In the genomic region with DNA sequence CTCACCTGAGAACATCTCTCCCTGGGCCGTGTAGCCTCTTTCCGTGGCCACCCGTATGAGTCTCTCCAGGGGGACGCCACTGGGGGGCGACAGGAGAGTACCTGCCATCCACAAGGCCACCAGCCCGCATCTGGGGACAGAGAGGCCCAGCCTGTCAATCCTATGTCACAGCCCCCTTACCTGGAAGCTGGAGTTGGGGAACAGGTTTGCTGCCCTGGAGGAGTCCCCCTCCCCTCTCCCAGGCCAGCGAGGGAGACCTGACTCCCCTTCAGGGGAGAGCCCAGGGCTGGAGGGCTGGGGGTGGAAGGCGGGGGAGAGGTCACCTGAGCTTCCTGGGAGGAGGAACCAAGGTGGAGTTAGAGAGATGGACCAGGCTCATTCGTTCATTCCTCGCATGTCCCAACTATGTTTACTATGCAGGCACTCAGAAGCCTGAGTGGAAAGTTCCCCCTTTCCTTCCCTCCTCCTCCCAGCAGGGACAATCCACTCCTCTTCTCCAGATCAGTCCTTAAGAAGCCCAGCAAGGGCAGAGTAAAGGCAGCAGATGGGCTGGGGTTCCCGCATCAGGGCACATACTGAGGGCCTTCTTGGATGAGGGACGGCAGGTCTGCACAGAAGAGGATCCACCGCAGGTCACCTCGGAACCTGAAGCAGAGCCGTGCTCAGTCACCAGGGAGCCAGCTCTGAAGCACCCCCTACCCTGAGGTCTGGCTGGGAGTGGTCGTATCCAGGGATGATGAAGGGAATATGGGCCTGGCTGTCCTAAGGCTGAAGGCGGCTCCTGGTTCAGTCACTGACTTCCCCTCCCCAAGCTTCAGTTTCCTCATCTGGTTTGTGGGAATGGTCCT, we compare ENCODE assay signal across 1 cellular context.
TF ChIP-seq lines count a peak whose summit lies in the region.

No MANE protein-coding gene starts in this region.

TF ChIP-seq in HepG2, 621 proteins besides CTCF, POLR2A, EP300 and RAD21 (continues in another document):
- no peak for TF ChIP-seq ZNF501 (CRISPR knock-in tag; IDR thresholded peaks at IDR 0.05)
- peak; percentile 25; the same call in 1 of the 2 replicates for TF ChIP-seq SALL1 (CRISPR knock-in tag; IDR thresholded peaks at IDR 0.05)
- no peak for TF ChIP-seq HNF4A (CRISPR knock-in tag; IDR thresholded peaks at IDR 0.05)
- TF ChIP-seq ZNF761 (CRISPR knock-in tag; conservative IDR thresholded peaks at IDR 0.05) = no peak
- TF ChIP-seq, protein P1, sequence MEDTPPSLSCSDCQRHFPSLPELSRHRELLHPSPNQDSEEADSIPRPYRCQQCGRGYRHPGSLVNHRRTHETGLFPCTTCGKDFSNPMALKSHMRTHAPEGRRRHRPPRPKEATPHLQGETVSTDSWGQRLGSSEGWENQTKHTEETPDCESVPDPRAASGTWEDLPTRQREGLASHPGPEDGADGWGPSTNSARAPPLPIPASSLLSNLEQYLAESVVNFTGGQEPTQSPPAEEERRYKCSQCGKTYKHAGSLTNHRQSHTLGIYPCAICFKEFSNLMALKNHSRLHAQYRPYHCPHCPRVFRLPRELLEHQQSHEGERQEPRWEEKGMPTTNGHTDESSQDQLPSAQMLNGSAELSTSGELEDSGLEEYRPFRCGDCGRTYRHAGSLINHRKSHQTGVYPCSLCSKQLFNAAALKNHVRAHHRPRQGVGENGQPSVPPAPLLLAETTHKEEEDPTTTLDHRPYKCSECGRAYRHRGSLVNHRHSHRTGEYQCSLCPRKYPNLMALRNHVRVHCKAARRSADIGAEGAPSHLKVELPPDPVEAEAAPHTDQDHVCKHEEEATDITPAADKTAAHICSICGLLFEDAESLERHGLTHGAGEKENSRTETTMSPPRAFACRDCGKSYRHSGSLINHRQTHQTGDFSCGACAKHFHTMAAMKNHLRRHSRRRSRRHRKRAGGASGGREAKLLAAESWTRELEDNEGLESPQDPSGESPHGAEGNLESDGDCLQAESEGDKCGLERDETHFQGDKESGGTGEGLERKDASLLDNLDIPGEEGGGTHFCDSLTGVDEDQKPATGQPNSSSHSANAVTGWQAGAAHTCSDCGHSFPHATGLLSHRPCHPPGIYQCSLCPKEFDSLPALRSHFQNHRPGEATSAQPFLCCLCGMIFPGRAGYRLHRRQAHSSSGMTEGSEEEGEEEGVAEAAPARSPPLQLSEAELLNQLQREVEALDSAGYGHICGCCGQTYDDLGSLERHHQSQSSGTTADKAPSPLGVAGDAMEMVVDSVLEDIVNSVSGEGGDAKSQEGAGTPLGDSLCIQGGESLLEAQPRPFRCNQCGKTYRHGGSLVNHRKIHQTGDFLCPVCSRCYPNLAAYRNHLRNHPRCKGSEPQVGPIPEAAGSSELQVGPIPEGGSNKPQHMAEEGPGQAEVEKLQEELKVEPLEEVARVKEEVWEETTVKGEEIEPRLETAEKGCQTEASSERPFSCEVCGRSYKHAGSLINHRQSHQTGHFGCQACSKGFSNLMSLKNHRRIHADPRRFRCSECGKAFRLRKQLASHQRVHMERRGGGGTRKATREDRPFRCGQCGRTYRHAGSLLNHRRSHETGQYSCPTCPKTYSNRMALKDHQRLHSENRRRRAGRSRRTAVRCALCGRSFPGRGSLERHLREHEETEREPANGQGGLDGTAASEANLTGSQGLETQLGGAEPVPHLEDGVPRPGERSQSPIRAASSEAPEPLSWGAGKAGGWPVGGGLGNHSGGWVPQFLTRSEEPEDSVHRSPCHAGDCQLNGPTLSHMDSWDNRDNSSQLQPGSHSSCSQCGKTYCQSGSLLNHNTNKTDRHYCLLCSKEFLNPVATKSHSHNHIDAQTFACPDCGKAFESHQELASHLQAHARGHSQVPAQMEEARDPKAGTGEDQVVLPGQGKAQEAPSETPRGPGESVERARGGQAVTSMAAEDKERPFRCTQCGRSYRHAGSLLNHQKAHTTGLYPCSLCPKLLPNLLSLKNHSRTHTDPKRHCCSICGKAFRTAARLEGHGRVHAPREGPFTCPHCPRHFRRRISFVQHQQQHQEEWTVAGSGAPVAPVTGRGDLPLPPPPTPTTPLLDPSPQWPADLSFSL (CRISPR knock-in tag; IDR thresholded peaks at IDR 0.05) = no peak
- no peak for TF ChIP-seq KLF6 (CRISPR knock-in tag; IDR thresholded peaks at IDR 0.05)
- TF ChIP-seq, protein P2, sequence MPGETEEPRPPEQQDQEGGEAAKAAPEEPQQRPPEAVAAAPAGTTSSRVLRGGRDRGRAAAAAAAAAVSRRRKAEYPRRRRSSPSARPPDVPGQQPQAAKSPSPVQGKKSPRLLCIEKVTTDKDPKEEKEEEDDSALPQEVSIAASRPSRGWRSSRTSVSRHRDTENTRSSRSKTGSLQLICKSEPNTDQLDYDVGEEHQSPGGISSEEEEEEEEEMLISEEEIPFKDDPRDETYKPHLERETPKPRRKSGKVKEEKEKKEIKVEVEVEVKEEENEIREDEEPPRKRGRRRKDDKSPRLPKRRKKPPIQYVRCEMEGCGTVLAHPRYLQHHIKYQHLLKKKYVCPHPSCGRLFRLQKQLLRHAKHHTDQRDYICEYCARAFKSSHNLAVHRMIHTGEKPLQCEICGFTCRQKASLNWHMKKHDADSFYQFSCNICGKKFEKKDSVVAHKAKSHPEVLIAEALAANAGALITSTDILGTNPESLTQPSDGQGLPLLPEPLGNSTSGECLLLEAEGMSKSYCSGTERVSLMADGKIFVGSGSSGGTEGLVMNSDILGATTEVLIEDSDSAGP (CRISPR knock-in tag; IDR thresholded peaks at IDR 0.05; ENCODE audit: borderline replicate concordance) = peak; percentile 38; the same call in 1 of the 2 replicates
- TF ChIP-seq, protein P3, sequence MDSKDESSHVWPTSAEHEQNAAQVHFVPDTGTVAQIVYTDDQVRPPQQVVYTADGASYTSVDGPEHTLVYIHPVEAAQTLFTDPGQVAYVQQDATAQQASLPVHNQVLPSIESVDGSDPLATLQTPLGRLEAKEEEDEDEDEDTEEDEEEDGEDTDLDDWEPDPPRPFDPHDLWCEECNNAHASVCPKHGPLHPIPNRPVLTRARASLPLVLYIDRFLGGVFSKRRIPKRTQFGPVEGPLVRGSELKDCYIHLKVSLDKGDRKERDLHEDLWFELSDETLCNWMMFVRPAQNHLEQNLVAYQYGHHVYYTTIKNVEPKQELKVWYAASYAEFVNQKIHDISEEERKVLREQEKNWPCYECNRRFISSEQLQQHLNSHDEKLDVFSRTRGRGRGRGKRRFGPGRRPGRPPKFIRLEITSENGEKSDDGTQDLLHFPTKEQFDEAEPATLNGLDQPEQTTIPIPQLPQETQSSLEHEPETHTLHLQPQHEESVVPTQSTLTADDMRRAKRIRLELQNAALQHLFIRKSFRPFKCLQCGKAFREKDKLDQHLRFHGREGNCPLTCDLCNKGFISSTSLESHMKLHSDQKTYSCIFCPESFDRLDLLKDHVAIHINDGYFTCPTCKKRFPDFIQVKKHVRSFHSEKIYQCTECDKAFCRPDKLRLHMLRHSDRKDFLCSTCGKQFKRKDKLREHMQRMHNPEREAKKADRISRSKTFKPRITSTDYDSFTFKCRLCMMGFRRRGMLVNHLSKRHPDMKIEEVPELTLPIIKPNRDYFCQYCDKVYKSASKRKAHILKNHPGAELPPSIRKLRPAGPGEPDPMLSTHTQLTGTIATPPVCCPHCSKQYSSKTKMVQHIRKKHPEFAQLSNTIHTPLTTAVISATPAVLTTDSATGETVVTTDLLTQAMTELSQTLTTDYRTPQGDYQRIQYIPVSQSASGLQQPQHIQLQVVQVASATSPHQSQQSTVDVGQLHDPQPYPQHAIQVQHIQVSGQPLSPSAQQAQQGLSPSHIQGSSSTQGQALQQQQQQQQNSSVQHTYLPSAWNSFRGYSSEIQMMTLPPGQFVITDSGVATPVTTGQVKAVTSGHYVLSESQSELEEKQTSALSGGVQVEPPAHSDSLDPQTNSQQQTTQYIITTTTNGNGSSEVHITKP (CRISPR knock-in tag; IDR thresholded peaks at IDR 0.05; ENCODE audit: low read depth) = no peak
- no peak for TF ChIP-seq ZFY (CRISPR knock-in tag; IDR thresholded peaks at IDR 0.05)
- TF ChIP-seq MIER2 (CRISPR knock-in tag; IDR thresholded peaks at IDR 0.05) = no peak
- no peak for TF ChIP-seq CREB1 (IDR thresholded peaks at IDR 0.05)
- no peak for TF ChIP-seq CREB1 (CRISPR knock-in tag; IDR thresholded peaks at IDR 0.05)
- no peak for TF ChIP-seq REL (CRISPR knock-in tag; conservative IDR thresholded peaks at IDR 0.05)
- no peak for TF ChIP-seq PRMT3 (CRISPR knock-in tag; IDR thresholded peaks at IDR 0.05; ENCODE audit: borderline replicate concordance, low read depth)
- TF ChIP-seq ZBTB38 (CRISPR knock-in tag; IDR thresholded peaks at IDR 0.05) = peak; percentile 57; the same call in 1 of the 2 replicates
- TF ChIP-seq, protein P4, sequence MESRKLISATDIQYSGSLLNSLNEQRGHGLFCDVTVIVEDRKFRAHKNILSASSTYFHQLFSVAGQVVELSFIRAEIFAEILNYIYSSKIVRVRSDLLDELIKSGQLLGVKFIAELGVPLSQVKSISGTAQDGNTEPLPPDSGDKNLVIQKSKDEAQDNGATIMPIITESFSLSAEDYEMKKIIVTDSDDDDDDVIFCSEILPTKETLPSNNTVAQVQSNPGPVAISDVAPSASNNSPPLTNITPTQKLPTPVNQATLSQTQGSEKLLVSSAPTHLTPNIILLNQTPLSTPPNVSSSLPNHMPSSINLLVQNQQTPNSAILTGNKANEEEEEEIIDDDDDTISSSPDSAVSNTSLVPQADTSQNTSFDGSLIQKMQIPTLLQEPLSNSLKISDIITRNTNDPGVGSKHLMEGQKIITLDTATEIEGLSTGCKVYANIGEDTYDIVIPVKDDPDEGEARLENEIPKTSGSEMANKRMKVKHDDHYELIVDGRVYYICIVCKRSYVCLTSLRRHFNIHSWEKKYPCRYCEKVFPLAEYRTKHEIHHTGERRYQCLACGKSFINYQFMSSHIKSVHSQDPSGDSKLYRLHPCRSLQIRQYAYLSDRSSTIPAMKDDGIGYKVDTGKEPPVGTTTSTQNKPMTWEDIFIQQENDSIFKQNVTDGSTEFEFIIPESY (CRISPR knock-in tag; IDR thresholded peaks at IDR 0.05) = 0 out of 2 replicates have a peak, but pooled peaks have one; percentile 43
- TF ChIP-seq ZMAT3 (CRISPR knock-in tag; conservative IDR thresholded peaks at IDR 0.05) = no peak
- TF ChIP-seq ZFP1 (CRISPR knock-in tag; IDR thresholded peaks at IDR 0.05) = no peak
- TF ChIP-seq, protein P5, sequence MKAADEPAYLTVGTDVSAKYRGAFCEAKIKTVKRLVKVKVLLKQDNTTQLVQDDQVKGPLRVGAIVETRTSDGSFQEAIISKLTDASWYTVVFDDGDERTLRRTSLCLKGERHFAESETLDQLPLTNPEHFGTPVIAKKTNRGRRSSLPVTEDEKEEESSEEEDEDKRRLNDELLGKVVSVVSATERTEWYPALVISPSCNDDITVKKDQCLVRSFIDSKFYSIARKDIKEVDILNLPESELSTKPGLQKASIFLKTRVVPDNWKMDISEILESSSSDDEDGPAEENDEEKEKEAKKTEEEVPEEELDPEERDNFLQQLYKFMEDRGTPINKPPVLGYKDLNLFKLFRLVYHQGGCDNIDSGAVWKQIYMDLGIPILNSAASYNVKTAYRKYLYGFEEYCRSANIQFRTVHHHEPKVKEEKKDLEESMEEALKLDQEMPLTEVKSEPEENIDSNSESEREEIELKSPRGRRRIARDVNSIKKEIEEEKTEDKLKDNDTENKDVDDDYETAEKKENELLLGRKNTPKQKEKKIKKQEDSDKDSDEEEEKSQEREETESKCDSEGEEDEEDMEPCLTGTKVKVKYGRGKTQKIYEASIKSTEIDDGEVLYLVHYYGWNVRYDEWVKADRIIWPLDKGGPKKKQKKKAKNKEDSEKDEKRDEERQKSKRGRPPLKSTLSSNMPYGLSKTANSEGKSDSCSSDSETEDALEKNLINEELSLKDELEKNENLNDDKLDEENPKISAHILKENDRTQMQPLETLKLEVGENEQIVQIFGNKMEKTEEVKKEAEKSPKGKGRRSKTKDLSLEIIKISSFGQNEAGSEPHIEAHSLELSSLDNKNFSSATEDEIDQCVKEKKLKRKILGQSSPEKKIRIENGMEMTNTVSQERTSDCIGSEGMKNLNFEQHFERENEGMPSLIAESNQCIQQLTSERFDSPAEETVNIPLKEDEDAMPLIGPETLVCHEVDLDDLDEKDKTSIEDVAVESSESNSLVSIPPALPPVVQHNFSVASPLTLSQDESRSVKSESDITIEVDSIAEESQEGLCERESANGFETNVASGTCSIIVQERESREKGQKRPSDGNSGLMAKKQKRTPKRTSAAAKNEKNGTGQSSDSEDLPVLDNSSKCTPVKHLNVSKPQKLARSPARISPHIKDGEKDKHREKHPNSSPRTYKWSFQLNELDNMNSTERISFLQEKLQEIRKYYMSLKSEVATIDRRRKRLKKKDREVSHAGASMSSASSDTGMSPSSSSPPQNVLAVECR (CRISPR knock-in tag; IDR thresholded peaks at IDR 0.05; ENCODE audit: borderline replicate concordance) = peak; percentile 26; the same call in 1 of the 2 replicates
- TF ChIP-seq NAIF1 (CRISPR knock-in tag; IDR thresholded peaks at IDR 0.05; ENCODE audit: borderline replicate concordance) = no peak
- TF ChIP-seq ZNF317 (CRISPR knock-in tag; IDR thresholded peaks at IDR 0.05) = no peak
- no peak for TF ChIP-seq CBX5 (CRISPR knock-in tag; IDR thresholded peaks at IDR 0.05; ENCODE audit: borderline replicate concordance)
- no peak for TF ChIP-seq NONO (IDR thresholded peaks at IDR 0.05)
- TF ChIP-seq NONO (CRISPR knock-in tag; conservative IDR thresholded peaks at IDR 0.05) = 0 out of 2 replicates have a peak, but pooled peaks have one; percentile 23
- 0 out of 2 replicates have a peak, but pooled peaks have one; percentile 2 for TF ChIP-seq ZNF878 (CRISPR knock-in tag; IDR thresholded peaks at IDR 0.05)
- no peak for TF ChIP-seq NFE2L1 (CRISPR knock-in tag; IDR thresholded peaks at IDR 0.05; ENCODE audit: borderline replicate concordance)
- no peak for TF ChIP-seq ZNF24 (IDR thresholded peaks at IDR 0.05)
- no peak for TF ChIP-seq ZSCAN20 (CRISPR knock-in tag; IDR thresholded peaks at IDR 0.05; ENCODE audit: borderline replicate concordance)
- TF ChIP-seq XRCC5 (optimal IDR thresholded peaks at IDR 0.05; ENCODE audit: low read length) = peak; percentile 22
- TF ChIP-seq SP4 (CRISPR knock-in tag; IDR thresholded peaks at IDR 0.05) = no peak
- TF ChIP-seq, protein P6, sequence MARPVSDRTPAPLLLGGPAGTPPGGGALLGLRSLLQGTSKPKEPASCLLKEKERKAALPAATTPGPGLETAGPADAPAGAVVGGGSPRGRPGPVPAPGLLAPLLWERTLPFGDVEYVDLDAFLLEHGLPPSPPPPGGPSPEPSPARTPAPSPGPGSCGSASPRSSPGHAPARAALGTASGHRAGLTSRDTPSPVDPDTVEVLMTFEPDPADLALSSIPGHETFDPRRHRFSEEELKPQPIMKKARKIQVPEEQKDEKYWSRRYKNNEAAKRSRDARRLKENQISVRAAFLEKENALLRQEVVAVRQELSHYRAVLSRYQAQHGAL (CRISPR knock-in tag; IDR thresholded peaks at IDR 0.05; ENCODE audit: not compliant biosample characterization) = no peak
- 0 out of 2 replicates have a peak, but pooled peaks have one; percentile 21 for TF ChIP-seq SMC3 (IDR thresholded peaks at IDR 0.05; ENCODE audit: low read length)
